Comparison of ENCODE assay signal across 1 cellular context in the genomic region with DNA sequence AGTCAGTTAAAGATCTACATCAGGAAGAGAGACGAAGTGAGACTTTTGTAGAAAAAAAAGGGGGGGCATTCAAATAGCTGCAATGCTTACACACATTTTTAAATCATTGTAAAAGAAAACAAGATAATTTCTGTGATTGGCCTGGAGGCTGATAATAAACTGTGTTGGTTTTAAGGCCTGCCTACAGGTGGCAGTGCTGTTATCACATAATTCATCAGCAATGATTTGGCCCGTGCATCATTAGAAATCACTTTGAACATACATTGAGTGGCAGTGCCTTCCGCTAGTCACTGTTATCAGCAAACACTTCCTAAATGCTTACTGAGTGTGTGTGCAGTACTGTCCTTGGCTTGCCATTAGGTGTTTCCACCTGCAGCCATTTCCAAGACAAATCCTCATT.
TF ChIP-seq lines count a peak whose summit lies in the region.

No MANE protein-coding gene starts in this region.

TF ChIP-seq in HCT116, 20 proteins besides CTCF, POLR2A, EP300 and RAD21 (continued from another document):
- TF ChIP-seq, protein P1, sequence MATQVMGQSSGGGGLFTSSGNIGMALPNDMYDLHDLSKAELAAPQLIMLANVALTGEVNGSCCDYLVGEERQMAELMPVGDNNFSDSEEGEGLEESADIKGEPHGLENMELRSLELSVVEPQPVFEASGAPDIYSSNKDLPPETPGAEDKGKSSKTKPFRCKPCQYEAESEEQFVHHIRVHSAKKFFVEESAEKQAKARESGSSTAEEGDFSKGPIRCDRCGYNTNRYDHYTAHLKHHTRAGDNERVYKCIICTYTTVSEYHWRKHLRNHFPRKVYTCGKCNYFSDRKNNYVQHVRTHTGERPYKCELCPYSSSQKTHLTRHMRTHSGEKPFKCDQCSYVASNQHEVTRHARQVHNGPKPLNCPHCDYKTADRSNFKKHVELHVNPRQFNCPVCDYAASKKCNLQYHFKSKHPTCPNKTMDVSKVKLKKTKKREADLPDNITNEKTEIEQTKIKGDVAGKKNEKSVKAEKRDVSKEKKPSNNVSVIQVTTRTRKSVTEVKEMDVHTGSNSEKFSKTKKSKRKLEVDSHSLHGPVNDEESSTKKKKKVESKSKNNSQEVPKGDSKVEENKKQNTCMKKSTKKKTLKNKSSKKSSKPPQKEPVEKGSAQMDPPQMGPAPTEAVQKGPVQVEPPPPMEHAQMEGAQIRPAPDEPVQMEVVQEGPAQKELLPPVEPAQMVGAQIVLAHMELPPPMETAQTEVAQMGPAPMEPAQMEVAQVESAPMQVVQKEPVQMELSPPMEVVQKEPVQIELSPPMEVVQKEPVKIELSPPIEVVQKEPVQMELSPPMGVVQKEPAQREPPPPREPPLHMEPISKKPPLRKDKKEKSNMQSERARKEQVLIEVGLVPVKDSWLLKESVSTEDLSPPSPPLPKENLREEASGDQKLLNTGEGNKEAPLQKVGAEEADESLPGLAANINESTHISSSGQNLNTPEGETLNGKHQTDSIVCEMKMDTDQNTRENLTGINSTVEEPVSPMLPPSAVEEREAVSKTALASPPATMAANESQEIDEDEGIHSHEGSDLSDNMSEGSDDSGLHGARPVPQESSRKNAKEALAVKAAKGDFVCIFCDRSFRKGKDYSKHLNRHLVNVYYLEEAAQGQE (IDR thresholded peaks at IDR 0.05; ENCODE audit: low read depth) = no peak
- TF ChIP-seq EZH2phosphoT487 (IDR thresholded peaks at IDR 0.05; ENCODE audit: borderline replicate concordance) (no peak), CBX3 (IDR thresholded peaks at IDR 0.05; ENCODE audit: low read depth) (no peak; the same call in 1 of the 2 replicates), EZH2 (IDR thresholded peaks at IDR 0.05) (no peak), ELF1 (IDR thresholded peaks at IDR 0.05; ENCODE audit: borderline replicate concordance, low read depth) (no peak), CEBPB (IDR thresholded peaks at IDR 0.05; ENCODE audit: low read depth) (no peak), ZFX (IDR thresholded peaks at IDR 0.05) (no peak), YY1 (IDR thresholded peaks at IDR 0.05; ENCODE audit: extremely low read depth, insufficient replicate concordance, low read depth, low read length) (no peak), TCF7L2 (IDR thresholded peaks at IDR 0.05; ENCODE audit: borderline replicate concordance, extremely low read depth, insufficient read depth, insufficient read length) (no peak), SIN3A (IDR thresholded peaks at IDR 0.05; ENCODE audit: low read depth) (no peak), EGR1 (IDR thresholded peaks at IDR 0.05; ENCODE audit: low read depth) (no peak), ZNF274 (IDR thresholded peaks at IDR 0.05; ENCODE audit: low read depth, low read length) (no peak), POLR2AphosphoS5 (IDR thresholded peaks at IDR 0.05; ENCODE audit: low read depth, low read length) (no peak), FOSL1 (IDR thresholded peaks at IDR 0.05; ENCODE audit: low read depth) (no peak)
- TF ChIP-seq, protein P2, sequence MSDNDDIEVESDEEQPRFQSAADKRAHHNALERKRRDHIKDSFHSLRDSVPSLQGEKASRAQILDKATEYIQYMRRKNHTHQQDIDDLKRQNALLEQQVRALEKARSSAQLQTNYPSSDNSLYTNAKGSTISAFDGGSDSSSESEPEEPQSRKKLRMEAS (IDR thresholded peaks at IDR 0.05) = no peak
- TF ChIP-seq, protein P3, sequence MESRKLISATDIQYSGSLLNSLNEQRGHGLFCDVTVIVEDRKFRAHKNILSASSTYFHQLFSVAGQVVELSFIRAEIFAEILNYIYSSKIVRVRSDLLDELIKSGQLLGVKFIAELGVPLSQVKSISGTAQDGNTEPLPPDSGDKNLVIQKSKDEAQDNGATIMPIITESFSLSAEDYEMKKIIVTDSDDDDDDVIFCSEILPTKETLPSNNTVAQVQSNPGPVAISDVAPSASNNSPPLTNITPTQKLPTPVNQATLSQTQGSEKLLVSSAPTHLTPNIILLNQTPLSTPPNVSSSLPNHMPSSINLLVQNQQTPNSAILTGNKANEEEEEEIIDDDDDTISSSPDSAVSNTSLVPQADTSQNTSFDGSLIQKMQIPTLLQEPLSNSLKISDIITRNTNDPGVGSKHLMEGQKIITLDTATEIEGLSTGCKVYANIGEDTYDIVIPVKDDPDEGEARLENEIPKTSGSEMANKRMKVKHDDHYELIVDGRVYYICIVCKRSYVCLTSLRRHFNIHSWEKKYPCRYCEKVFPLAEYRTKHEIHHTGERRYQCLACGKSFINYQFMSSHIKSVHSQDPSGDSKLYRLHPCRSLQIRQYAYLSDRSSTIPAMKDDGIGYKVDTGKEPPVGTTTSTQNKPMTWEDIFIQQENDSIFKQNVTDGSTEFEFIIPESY (IDR thresholded peaks at IDR 0.05; ENCODE audit: extremely low read depth, insufficient replicate concordance, low read length) = no peak
- TF ChIP-seq, protein P4, sequence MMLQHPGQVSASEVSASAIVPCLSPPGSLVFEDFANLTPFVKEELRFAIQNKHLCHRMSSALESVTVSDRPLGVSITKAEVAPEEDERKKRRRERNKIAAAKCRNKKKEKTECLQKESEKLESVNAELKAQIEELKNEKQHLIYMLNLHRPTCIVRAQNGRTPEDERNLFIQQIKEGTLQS (IDR thresholded peaks at IDR 0.05) = no peak
